In the genomic region with DNA sequence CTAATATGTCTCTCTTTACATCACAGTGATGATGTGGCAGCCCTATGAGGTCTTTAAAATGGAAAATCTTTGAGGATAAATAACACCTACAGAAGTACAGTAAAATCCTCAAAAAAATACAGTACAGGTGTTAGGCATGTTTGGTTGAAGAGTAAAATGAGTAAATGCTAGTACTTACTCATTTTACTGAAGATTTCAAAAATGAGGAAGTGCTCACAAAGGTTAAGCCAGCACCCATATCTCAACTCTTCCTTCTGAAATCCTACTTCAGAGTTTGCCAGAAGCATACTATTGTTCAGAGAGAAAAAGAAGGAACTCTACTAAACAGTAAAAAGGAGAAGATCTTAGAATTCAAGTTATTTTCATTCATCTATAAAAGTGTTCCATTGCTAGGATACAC, we compare ENCODE assay signal across 1 cellular context.
TF ChIP-seq lines count a peak whose summit lies in the region.

No MANE protein-coding gene starts in this region.

TF ChIP-seq in IMR-90, 13 proteins besides CTCF, POLR2A, EP300 and RAD21 (continued from another document):
- TF ChIP-seq ELK1 (IDR thresholded peaks at IDR 0.05; ENCODE audit: borderline replicate concordance, low read depth, low read length): no peak
- no peak for TF ChIP-seq CHD1 (IDR thresholded peaks at IDR 0.05; ENCODE audit: low read depth, low read length)
- TF ChIP-seq RCOR1 (IDR thresholded peaks at IDR 0.05; ENCODE audit: insufficient replicate concordance, low read length): no peak
- TF ChIP-seq MXI1 (IDR thresholded peaks at IDR 0.05; ENCODE audit: borderline replicate concordance, low read depth, low read length): no peak
- no peak for TF ChIP-seq MAZ (IDR thresholded peaks at IDR 0.05; ENCODE audit: borderline replicate concordance, low read depth, low read length)
- TF ChIP-seq NFE2L2 (IDR thresholded peaks at IDR 0.05; ENCODE audit: low read depth, low read length): no peak
